Comparison of ENCODE assay signal across 12 cellular contexts in genomic region chr10:30811665-30812017, GRCh38.
DNase-seq lines count a peak whose midpoint lies in the region; ATAC-seq and TF ChIP-seq lines count a peak whose summit lies in the region.
"Had no signal": no experiment of that assay in that cellular context is flagged by ENCODE, and none has a peak within 500 bp of the region (broad histone marks: within the 10 kb centered on the region; RNA-seq: fewer than 3 reads in every experiment).

No MANE protein-coding gene starts in this region.

- no peak overlapping the region for H3K27ac Mint-ChIP-seq in activated T-helper 17 cell treated with anti-CD3 and anti-CD28 coated beads, Interleukin-2, amount 50 U/mL, for 72 hours

- no peaks in the 10 kb centered on the region for H3K27me3 Mint-ChIP-seq in activated T-helper 17 cell treated with anti-CD3 and anti-CD28 coated beads, Interleukin-2, amount 50 U/mL, for 72 hours

- no peak overlapping the region for H3K27ac ChIP-seq in substantia nigra (ENCODE audit: low read depth, low read length, poor library complexity, severe bottlenecking)

- H3K4me1 Mint-ChIP-seq in activated T-helper 17 cell treated with anti-CD3 and anti-CD28 coated beads, Interleukin-2, amount 50 U/mL, for 72 hours = peaks cover 10% of the 10 kb centered on the region

- no peak overlapping the region for H3K4me3 ChIP-seq in fibroblast of pulmonary artery (replicated peaks; ENCODE audit: low read depth, low read length)

- no peak for ATAC-seq in activated T-helper 17 cell treated with anti-CD3 and anti-CD28 coated beads, Interleukin-2, amount 50 U/mL, for 72 hours (replicated peaks)
- peak; percentile 48 for ATAC-seq in sciatic nerve

- peak overlapping the region; percentile 40 for H3K4me3 Mint-ChIP-seq in activated T-helper 17 cell treated with anti-CD3 and anti-CD28 coated beads, Interleukin-2, amount 50 U/mL, for 72 hours

- no peak for TF ChIP-seq CTCF in fibroblast of pulmonary artery (IDR thresholded peaks at IDR 0.05; ENCODE audit: low read length, missing control alignments)

- no peaks in the 10 kb centered on the region for H3K36me3 Mint-ChIP-seq in activated T-helper 17 cell treated with anti-CD3 and anti-CD28 coated beads, Interleukin-2, amount 50 U/mL, for 72 hours (ENCODE audit: low read depth)

- H3K9me3 Mint-ChIP-seq in activated T-helper 17 cell treated with anti-CD3 and anti-CD28 coated beads, Interleukin-2, amount 50 U/mL, for 72 hours = no peaks in the 10 kb centered on the region

- DNase-seq in EL (peak; percentile 18), fibroblast of pulmonary artery (ENCODE audit: low read depth) (peak; percentile 90), sciatic nerve (ENCODE audit: low spot score) (no peak), substantia nigra (lab: John Stamatoyannopoulos, UW) (no peak), pons (ENCODE audit: low spot score) (no peak), NOMO-1 treated with DMSO at 0.1 percent for 48 hours (lab: John Stamatoyannopoulos, UW; ENCODE audit: unreplicated experiment) (no peak), NCI-H146 (lab: John Stamatoyannopoulos, UW) (no peak)
- DNase-seq: activated CD8-positive, alpha-beta memory T cell treated with anti-CD3 and anti-CD28 coated beads, Interleukin-2, amount 50 U/mL, for 4 hours; Caco-2; mammary epithelial cell; OCI-M1 had no signal

- intact Hi-C loops in sciatic nerve (cut with DNase I) = no loop called here

Comparison
In these comparisons a context has a peak if more than half of its experiments do, and no peak if none do; other contexts are left out.
1. DNase-seq: peak in EL (single experiment) and fibroblast of pulmonary artery (single experiment); none in sciatic nerve (single experiment), substantia nigra (0 of 49), pons (single experiment), NOMO-1 treated with DMSO at 0.1 percent for 48 hours (single experiment) and NCI-H146 (single experiment).